ENCODE assay signal across 21 cellular contexts in the genomic region with DNA sequence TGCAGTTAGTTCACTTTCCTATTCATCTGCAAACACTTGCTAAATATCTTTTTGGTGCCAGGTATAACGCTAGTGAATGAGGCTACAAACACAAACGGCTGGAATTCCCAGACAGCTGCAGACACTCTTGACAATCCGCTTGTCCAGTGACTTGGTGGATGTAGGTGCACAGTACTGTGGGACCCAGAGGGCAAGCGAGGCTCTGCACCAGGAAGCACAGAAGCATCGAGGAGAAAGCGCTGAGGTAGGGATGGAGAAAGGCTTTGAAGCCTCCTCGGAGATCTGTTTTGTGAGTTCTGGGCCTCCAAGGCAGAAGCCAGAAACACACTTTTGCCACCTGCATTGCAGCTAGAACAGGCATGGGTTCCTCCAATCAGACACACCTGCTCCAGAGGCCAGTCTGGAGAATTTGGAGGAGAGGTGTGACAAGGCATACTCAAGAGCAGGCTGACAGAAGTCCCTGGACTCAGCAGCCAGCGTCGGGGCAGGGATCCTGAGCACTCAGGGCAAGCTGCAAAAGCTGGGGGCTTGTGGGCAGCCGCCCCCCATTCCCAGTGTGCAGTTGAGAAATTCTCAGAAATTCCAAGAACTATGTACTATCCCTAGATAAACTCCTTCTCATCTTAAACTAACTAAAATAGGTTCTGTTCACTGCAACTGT.
A peak's percentile ranks its signal among the peaks of the same experiment; 100 is the strongest.
DNase-seq lines count a peak whose midpoint lies in the region; FAIRE-seq lines count a peak whose summit lies in the region.
"Had no signal": no experiment of that assay in that cellular context is flagged by ENCODE, and none has a peak within 500 bp of the region (broad histone marks: within the 10 kb centered on the region; RNA-seq: fewer than 3 reads in every experiment).

No MANE protein-coding gene starts in this region.

- no peak overlapping the region for H3K9ac ChIP-seq in neuronal stem cell (ENCODE audit: low read depth, low read length, poor library complexity)
- H3K9ac ChIP-seq: GM23248 had no signal

- H3K4me1 Mint-ChIP-seq in activated CD4-positive, alpha-beta T cell treated with anti-CD3 and anti-CD28 coated beads, Interleukin-2, amount 10 ng/mL, durations not matched to agents 24 days and 14 days, result no peaks in the 10 kb centered on the region
- H3K4me1 Mint-ChIP-seq: B cell; CD4-positive, alpha-beta memory T cell had no signal

- H3K23ac ChIP-seq in neuronal stem cell (ENCODE audit: low read depth, low read length, poor library complexity), result no peak overlapping the region

- H3K27me3 Mint-ChIP-seq in activated CD4-positive, alpha-beta T cell treated with anti-CD3 and anti-CD28 coated beads, Interleukin-2, amount 10 ng/mL, durations not matched to agents 24 days and 14 days, result no peaks in the 10 kb centered on the region
- H3K27me3 Mint-ChIP-seq: B cell; CD4-positive, alpha-beta memory T cell had no signal

- H2BK120ac ChIP-seq in neuronal stem cell (ENCODE audit: low read depth, low read length), result no peak overlapping the region

- no peak overlapping the region for H2AK5ac ChIP-seq in neuronal stem cell (ENCODE audit: low read depth, low read length)

- no CpG with 5 or more reads among the region's 10 CpGs for WGBS in neuronal stem cell (ENCODE audit: extremely low coverage in 2 of 2, insufficient read length in 2 of 2, insufficient replicate concordance in 1 of 2), 2 donors

- FAIRE-seq in frontal cortex (lab: Jason Lieb, UNC), result no peak
- FAIRE-seq: A204.1, G401.6, GM12892, GM19239, H1 had no signal

- no peaks in the 10 kb centered on the region for H3K36me3 Mint-ChIP-seq in activated CD4-positive, alpha-beta T cell treated with anti-CD3 and anti-CD28 coated beads, Interleukin-2, amount 10 ng/mL, durations not matched to agents 24 days and 14 days (ENCODE audit: low read depth)
- H3K36me3 Mint-ChIP-seq: CD4-positive, alpha-beta memory T cell had no signal

- intact Hi-C loops in activated CD4-positive, alpha-beta T cell treated with anti-CD3 and anti-CD28 coated beads, Interleukin-2, amount 10 ng/mL, durations not matched to agents 24 days and 14 days (cut with micrococcal nuclease), result no loop called here

- H3K4me3 Mint-ChIP-seq in activated CD4-positive, alpha-beta T cell treated with anti-CD3 and anti-CD28 coated beads, Interleukin-2, amount 10 ng/mL, durations not matched to agents 24 days and 14 days, result no peak overlapping the region
- H3K4me3 Mint-ChIP-seq: B cell; CD4-positive, alpha-beta memory T cell; H9 had no signal

- peaks cover 0 to 6% of the 10 kb centered on the region in 2 donors for H3K9me3 ChIP-seq in neuronal stem cell (replicated peaks in 1 of 2; ENCODE audit: control insufficient read depth in 2 of 2, insufficient read depth in 1 of 2, low read depth in 1 of 2, low read length in 2 of 2)

- H3K4me3 ChIP-seq in neuronal stem cell (ENCODE audit: low read length in 2 of 2), result no peak overlapping the region
- H3K4me3 ChIP-seq: GM23248 had no signal

- no peak overlapping the region for H4K8ac ChIP-seq in neuronal stem cell (ENCODE audit: low read depth, low read length)

- H3K79me1 ChIP-seq in neuronal stem cell (ENCODE audit: low read depth, low read length), result no peaks in the 10 kb centered on the region

- H3K18ac ChIP-seq in neuronal stem cell (ENCODE audit: low read length), result peak overlapping the region; percentile 25

- H2BK15ac ChIP-seq in neuronal stem cell (ENCODE audit: low read length), result no peak overlapping the region

- no peak overlapping the region for H2BK5ac ChIP-seq in neuronal stem cell (ENCODE audit: low read length)

- H3K9me3 Mint-ChIP-seq in activated CD4-positive, alpha-beta T cell treated with anti-CD3 and anti-CD28 coated beads, Interleukin-2, amount 10 ng/mL, durations not matched to agents 24 days and 14 days, result no peaks in the 10 kb centered on the region

- H3K4me2 ChIP-seq in neuronal stem cell (ENCODE audit: insufficient read depth, low read length, poor library complexity, severe bottlenecking), result no peak overlapping the region

- no peak overlapping the region for H3K14ac ChIP-seq in neuronal stem cell (ENCODE audit: low read length)

- peak; percentile 22 for DNase-seq in activated CD4-positive, alpha-beta T cell treated with anti-CD3 and anti-CD28 coated beads, Interleukin-2, amount 10 ng/mL, durations not matched to agents 24 days and 14 days
- no peak for DNase-seq in activated CD4-positive, alpha-beta T cell treated with anti-CD3 and anti-CD28 coated beads, Interleukin-2, amount 50 U/mL, for 48 hours
- peak; percentile 4 for DNase-seq in D341Med (ENCODE audit: low spot score)
- no peak for DNase-seq in neuronal stem cell (ENCODE audit: low spot score)
- DNase-seq in NCI-H510A treated with DMSO at 0.1 percent for 48 hours (lab: John Stamatoyannopoulos, UW), result no peak
- no peak for DNase-seq in frontal cortex (ENCODE audit: low spot score in 2 of 2)
- DNase-seq: C1 segment of cervical spinal cord; Calu3; CD4-positive, alpha-beta memory T cell; COR-L47; DMS153; DND-41; GM23248; H9 had no signal

- H4K91ac ChIP-seq in neuronal stem cell (ENCODE audit: low read depth, low read length, poor library complexity), result no peak overlapping the region

- H3K4me1 ChIP-seq in neuronal stem cell (ENCODE audit: control insufficient read depth in 2 of 2, insufficient read depth in 1 of 2, low read depth in 1 of 2, low read length in 2 of 2), result peaks cover 0 to 3% of the 10 kb centered on the region in 2 donors

- H2AFZ ChIP-seq in neuronal stem cell (ENCODE audit: low read length), result no peak overlapping the region
- H2AFZ ChIP-seq: GM23248 had no signal

- no peak overlapping the region for H3K27ac Mint-ChIP-seq in activated CD4-positive, alpha-beta T cell treated with anti-CD3 and anti-CD28 coated beads, Interleukin-2, amount 10 ng/mL, durations not matched to agents 24 days and 14 days
- H3K27ac Mint-ChIP-seq: B cell; CD4-positive, alpha-beta memory T cell; H9 had no signal

- no peaks in the 10 kb centered on the region for H3K27me3 ChIP-seq in neuronal stem cell (ENCODE audit: control insufficient read depth in 3 of 3, insufficient read depth in 3 of 3, low read depth in 1 of 3, low read length in 3 of 3)

- H2BK12ac ChIP-seq in neuronal stem cell (ENCODE audit: low read length), result no peak overlapping the region

- no peak overlapping the region for H3K4ac ChIP-seq in neuronal stem cell (ENCODE audit: low read length)

- no peak overlapping the region for H3K27ac ChIP-seq in neuronal stem cell (replicated peaks; ENCODE audit: low read length)
- H3K27ac ChIP-seq: 22Rv1, GM23248 had no signal

- no peaks in the 10 kb centered on the region for H3K36me3 ChIP-seq in neuronal stem cell (replicated peaks in 1 of 2; ENCODE audit: control insufficient read depth in 2 of 2, insufficient read depth in 2 of 2, low read length in 2 of 2)

Comparison
In these comparisons a context has a peak if more than half of its experiments do, and no peak if none do; other contexts are left out.
1. DNase-seq: peak in activated CD4-positive, alpha-beta T cell treated with anti-CD3 and anti-CD28 coated beads, Interleukin-2, amount 10 ng/mL, durations not matched to agents 24 days and 14 days (single experiment) and D341Med (single experiment); none in activated CD4-positive, alpha-beta T cell treated with anti-CD3 and anti-CD28 coated beads, Interleukin-2, amount 50 U/mL, for 48 hours (0 of 2), neuronal stem cell (single experiment), NCI-H510A treated with DMSO at 0.1 percent for 48 hours (single experiment) and frontal cortex (0 of 2).